In genomic region chr18:48820483-48821250, GRCh38 we compare ENCODE assay signal across 8 cellular contexts.
DNase-seq lines count a peak whose midpoint lies in the region; ATAC-seq and TF ChIP-seq lines count a peak whose summit lies in the region.

No MANE protein-coding gene starts in this region.

- no peak for TF ChIP-seq EP300 in stomach (IDR thresholded peaks at IDR 0.05)

- 90 to 95% (median 90%) methylated on average over 10 to 11 of the region's 11 CpGs for WGBS in stomach, 5 donors

- no peak overlapping the region for H3K4me3 Mint-ChIP-seq in activated CD4-positive, alpha-beta T cell treated with anti-CD3 and anti-CD28 coated beads, Interleukin-2, amount 10 ng/mL, durations not matched to agents 24 days and 14 days
- H3K4me3 Mint-ChIP-seq in activated naive CD8-positive, alpha-beta T cell treated with anti-CD3 and anti-CD28 coated beads for 36 hours: no peak overlapping the region

- peaks cover 0 to 56% (median 45%) of the 10 kb centered on the region in 4 donors for H3K36me3 ChIP-seq in stomach

- H3K4me3 ChIP-seq in stomach (no peak overlapping the region), foreskin fibroblast (ENCODE audit: low read depth in 1 of 2, low read length in 2 of 2) (no peak overlapping the region)

- intact Hi-C loops in activated CD4-positive, alpha-beta T cell treated with anti-CD3 and anti-CD28 coated beads, Interleukin-2, amount 10 ng/mL, durations not matched to agents 24 days and 14 days (cut with micrococcal nuclease): loop anchor here (1.0 kb wide), 1 partner anchor 14 kb away; no protein-coding TSS in a partner anchor
- intact Hi-C loops in stomach (cut with DNase I; ENCODE audit: low total_unique reads): no loop called here

- TF ChIP-seq CTCF in stomach (IDR thresholded peaks at IDR 0.05) (no peak), foreskin fibroblast (IDR thresholded peaks at IDR 0.05; ENCODE audit: low read depth, low read length) (no peak)

- H3K27ac Mint-ChIP-seq in activated CD4-positive, alpha-beta T cell treated with anti-CD3 and anti-CD28 coated beads, Interleukin-2, amount 10 ng/mL, durations not matched to agents 24 days and 14 days: peak overlapping the region; percentile 45
- H3K27ac Mint-ChIP-seq in activated naive CD8-positive, alpha-beta T cell treated with anti-CD3 and anti-CD28 coated beads for 36 hours: peak overlapping the region; percentile 14

- H3K27me3 Mint-ChIP-seq in activated CD4-positive, alpha-beta T cell treated with anti-CD3 and anti-CD28 coated beads, Interleukin-2, amount 10 ng/mL, durations not matched to agents 24 days and 14 days: peaks cover 6% of the 10 kb centered on the region
- no peaks in the 10 kb centered on the region for H3K27me3 Mint-ChIP-seq in activated naive CD8-positive, alpha-beta T cell treated with anti-CD3 and anti-CD28 coated beads for 36 hours

- TF ChIP-seq POLR2A in stomach (IDR thresholded peaks at IDR 0.05): no peak

- H3K9me3 Mint-ChIP-seq in activated CD4-positive, alpha-beta T cell treated with anti-CD3 and anti-CD28 coated beads, Interleukin-2, amount 10 ng/mL, durations not matched to agents 24 days and 14 days: no peaks in the 10 kb centered on the region
- H3K9me3 Mint-ChIP-seq in activated naive CD8-positive, alpha-beta T cell treated with anti-CD3 and anti-CD28 coated beads for 36 hours: peaks cover 8% of the 10 kb centered on the region

- DNase-seq in activated CD4-positive, alpha-beta T cell treated with anti-CD3 and anti-CD28 coated beads, Interleukin-2, amount 10 ng/mL, durations not matched to agents 24 days and 14 days: no peak
- no peak for DNase-seq in activated CD4-positive, alpha-beta T cell treated with anti-CD3 and anti-CD28 coated beads, Interleukin-2, amount 50 U/mL, for 1 hour
- no peak for DNase-seq in activated naive CD8-positive, alpha-beta T cell treated with anti-CD3 and anti-CD28 coated beads for 36 hours
- DNase-seq in stomach (peak; percentile 15), inferior parietal cortex (ENCODE audit: extremely low spot score) (no peak), iPS-NIHi11 (ENCODE audit: low spot score) (no peak), foreskin fibroblast (no peak)

- peaks cover 29% of the 10 kb centered on the region for H3K4me1 Mint-ChIP-seq in activated CD4-positive, alpha-beta T cell treated with anti-CD3 and anti-CD28 coated beads, Interleukin-2, amount 10 ng/mL, durations not matched to agents 24 days and 14 days
- H3K4me1 Mint-ChIP-seq in activated naive CD8-positive, alpha-beta T cell treated with anti-CD3 and anti-CD28 coated beads for 36 hours: peaks cover 16% of the 10 kb centered on the region

- H3K36me3 Mint-ChIP-seq in activated CD4-positive, alpha-beta T cell treated with anti-CD3 and anti-CD28 coated beads, Interleukin-2, amount 10 ng/mL, durations not matched to agents 24 days and 14 days (ENCODE audit: low read depth): peaks cover 13% of the 10 kb centered on the region
- H3K36me3 Mint-ChIP-seq in activated naive CD8-positive, alpha-beta T cell treated with anti-CD3 and anti-CD28 coated beads for 36 hours: peaks cover 24% of the 10 kb centered on the region

- H3K27me3 ChIP-seq in stomach: no peaks in the 10 kb centered on the region

- no peaks in the 10 kb centered on the region for H3K9me3 ChIP-seq in stomach

- peak; percentile 87 for ATAC-seq in HG03064 (IDR thresholded peaks at IDR 0.05; ENCODE audit: low read depth, unreplicated experiment)

- H3K4me1 ChIP-seq in stomach: peaks cover 0 to 8% (median 0%) of the 10 kb centered on the region in 4 donors

- H3K27ac ChIP-seq in stomach: no peak overlapping the region
